7 cellular contexts compared by ENCODE assay signal in genomic region chr17:61710546-61710945, GRCh38.
"Had no signal": no experiment of that assay in that cellular context is flagged by ENCODE, and none has a peak within 500 bp of the region (broad histone marks: within the 10 kb centered on the region; RNA-seq: fewer than 3 reads in every experiment).

No MANE protein-coding gene starts in this region.

- FAIRE-seq: G401.6, GM12891, GM12892, GM18507, GM19239 had no signal

- DNase-seq: GDM1, GF-D8 had no signal
